In genomic region chr3:48082580-48083187, GRCh38 we compare ENCODE assay signal across 17 cellular contexts.
DNase-seq lines count a peak whose midpoint lies in the region; ATAC-seq, FAIRE-seq and TF ChIP-seq lines count a peak whose summit lies in the region.
"Had no signal": no experiment of that assay in that cellular context is flagged by ENCODE, and none has a peak within 500 bp of the region (broad histone marks: within the 10 kb centered on the region; RNA-seq: fewer than 3 reads in every experiment).

No MANE protein-coding gene starts in this region.

- H3K27ac Mint-ChIP-seq in HFFc6 = peak overlapping the region; percentile 18; the same call in 1 of the 2 replicates

- POLR2A ChIA-PET in GM12878 (lab: Charles Lee) = no interaction called here

- peaks cover 81% of the 10 kb centered on the region for H3K79me2 ChIP-seq in GM12878 (ENCODE audit: control insufficient read depth, insufficient read depth, low read length)
- peaks cover 92% of the 10 kb centered on the region for H3K79me2 ChIP-seq in MM.1S (ENCODE audit: low read length)

- in situ Hi-C loops in GM12878 (cut with MboI) = no loop called here

- peaks cover 6% of the 10 kb centered on the region; the same call in 1 of the 2 replicates for H3K4me1 ChIP-seq in GM12878 (ENCODE audit: control insufficient read depth, insufficient read depth, low read length)
- H3K4me1 ChIP-seq in liver (ENCODE audit: control insufficient read depth in 4 of 4, insufficient read depth in 4 of 4, low read length in 3 of 4) = peaks cover 7 to 15% (median 15%) of the 10 kb centered on the region in 4 donors
- peaks cover 2 to 9% of the 10 kb centered on the region in 2 donors for H3K4me1 ChIP-seq in small intestine (ENCODE audit: control insufficient read depth in 2 of 2, insufficient read depth in 1 of 2, low read depth in 1 of 2, low read length in 1 of 2)
- peaks cover 7% of the 10 kb centered on the region for H3K4me1 ChIP-seq in MM.1S (ENCODE audit: low read length)

- DNase-seq in HFFc6 (no peak), GM12878 (ENCODE audit: low read depth, low spot score) (no peak), small intestine (peak; percentile 17), MM.1S (no peak)
- no peak for DNase-seq in stimulated activated CD4-positive, alpha-beta T cell treated with anti-CD3 and anti-CD28 coated beads, Interleukin-15, amount 100 ng/mL, for 24 hours
- DNase-seq: GF-D8; H7; NCI-H187; NCI-H446; NK-92 treated with Interleukin-12 subunit alpha and Interleukin-12 subunit beta, amount 100 ng/mL, for 24 hours had no signal

- H3K9me3 ChIP-seq in GM12878 (replicated peaks; ENCODE audit: control insufficient read depth, insufficient read depth, low read length) (no peaks in the 10 kb centered on the region), liver (ENCODE audit: control insufficient read depth in 4 of 4, low read length in 3 of 4) (no peaks in the 10 kb centered on the region), small intestine (ENCODE audit: control insufficient read depth, low read depth) (no peaks in the 10 kb centered on the region), MM.1S (replicated peaks; ENCODE audit: insufficient read depth, low read length) (no peaks in the 10 kb centered on the region)

- no peak overlapping the region for H3K9ac ChIP-seq in GM12878 (ENCODE audit: control insufficient read depth, insufficient read depth, low read length)
- no peak overlapping the region for H3K9ac ChIP-seq in liver (ENCODE audit: low read depth in 1 of 2, low read length in 2 of 2)
- no peak overlapping the region for H3K9ac ChIP-seq in MM.1S (ENCODE audit: low read length)

- TF ChIP-seq RAD21 in GM12878 (IDR thresholded peaks at IDR 0.05; ENCODE audit: insufficient read depth, low read depth, low read length) = no peak
- TF ChIP-seq RAD21 in liver (IDR thresholded peaks at IDR 0.05) = peak in 1 of 2 donors; percentile 9

- no peak overlapping the region for H3K4me3 Mint-ChIP-seq in HFFc6

- H4K20me1 ChIP-seq in GM12878 (ENCODE audit: control insufficient read depth, insufficient read depth) (no peaks in the 10 kb centered on the region), MM.1S (ENCODE audit: insufficient read depth, low read length) (peaks cover 14% of the 10 kb centered on the region)

- H3K27ac ChIP-seq in GM12878 (ENCODE audit: control insufficient read depth, insufficient read depth) (no peak overlapping the region), liver (ENCODE audit: low read depth in 1 of 2, low read length in 2 of 2) (peak overlapping the region; percentile 35 to 62), small intestine (ENCODE audit: low read depth in 1 of 2, low read length in 1 of 2) (no peak overlapping the region), MM.1S (ENCODE audit: low read length) (no peak overlapping the region)
- H3K27ac ChIP-seq: C4-2B, RWPE1 had no signal

- H3K27me3 ChIP-seq in GM12878 (replicated peaks in 1 of 2; ENCODE audit: control insufficient read depth in 2 of 2, insufficient read depth in 2 of 2, low read length in 1 of 2) = no peaks in the 10 kb centered on the region
- no peaks in the 10 kb centered on the region for H3K27me3 ChIP-seq in liver (ENCODE audit: control insufficient read depth in 4 of 4, insufficient read depth in 4 of 4, low read length in 3 of 4)
- no peaks in the 10 kb centered on the region for H3K27me3 ChIP-seq in small intestine (ENCODE audit: control insufficient read depth in 2 of 2, insufficient read depth in 2 of 2, low read length in 2 of 2)
- no peaks in the 10 kb centered on the region for H3K27me3 ChIP-seq in MM.1S (replicated peaks; ENCODE audit: insufficient read depth, low read length)

- CTCF ChIA-PET in GM12878 (lab: Yijun Ruan, JAX) = interaction anchor here (0.7 kb wide), 1 partner anchor 103 kb away, joined by 3 read pairs; no protein-coding TSS in a partner anchor

- no peak for ATAC-seq in GM12878
- no peak for ATAC-seq in GM21529 (IDR thresholded peaks at IDR 0.05; ENCODE audit: unreplicated experiment)
- no peak for ATAC-seq in GM19455 (IDR thresholded peaks at IDR 0.05; ENCODE audit: unreplicated experiment)

- H3K4me3 ChIP-seq in GM12878 = no peak overlapping the region
- H3K4me3 ChIP-seq in liver (ENCODE audit: low read depth in 1 of 3, low read length in 3 of 3) = no peak overlapping the region
- H3K4me3 ChIP-seq in small intestine (ENCODE audit: low read depth in 1 of 2, low read length in 2 of 2) = no peak overlapping the region
- no peak overlapping the region for H3K4me3 ChIP-seq in MM.1S (ENCODE audit: low read length)

- H2AFZ ChIP-seq in GM12878 (ENCODE audit: control insufficient read depth, low read depth, low read length) = no peak overlapping the region
- H2AFZ ChIP-seq in MM.1S (ENCODE audit: low read length) = no peak overlapping the region

- no peak for TF ChIP-seq EP300 in GM12878 (IDR thresholded peaks at IDR 0.05; ENCODE audit: borderline replicate concordance in 1 of 2, control insufficient read depth in 1 of 2, low read depth in 2 of 2, low read length in 2 of 2)

- no peak for TF ChIP-seq POLR2A in GM12878 (IDR thresholded peaks at IDR 0.05; ENCODE audit: low read depth, low read length)

- 69% methylated on average over 4 of the region's 4 CpGs for WGBS in GM12878 (ENCODE audit: insufficient coverage, insufficient replicate concordance, low lambda C conversion rate, missing lambda C conversion rate)
- WGBS in liver = 54% methylated on average over 4 of the region's 4 CpGs
- 31 to 63% (median 45%) methylated on average over 4 of the region's 4 CpGs for WGBS in small intestine, 3 donors

- TF ChIP-seq CTCF in HFFc6 (IDR thresholded peaks at IDR 0.05) = no peak
- no peak for TF ChIP-seq CTCF in GM12878 (IDR thresholded peaks at IDR 0.05 in 2 of 3, conservative IDR thresholded peaks at IDR 0.05 in 1 of 3; ENCODE audit: control insufficient read depth in 2 of 3, extremely low read depth in 1 of 3, insufficient read depth in 1 of 3, low read depth in 3 of 3, low read length in 3 of 3)
- no peak for TF ChIP-seq CTCF in liver (IDR thresholded peaks at IDR 0.05; ENCODE audit: low read depth, low read length, missing input control)
- TF ChIP-seq CTCF in MM.1S (IDR thresholded peaks at IDR 0.05; ENCODE audit: low read length) = no peak

- SMC1A ChIA-PET in GM12878 (lab: Charles Lee; ENCODE audit: uncharacterized antibody, unreplicated experiment) = interaction anchor here (1.1 to 2.3 kb wide), 2 partner anchors 58 to 69 kb away, joined by 3 to 7 read pairs; no protein-coding TSS in a partner anchor

- no peaks in the 10 kb centered on the region for H3K27me3 Mint-ChIP-seq in HFFc6 (ENCODE audit: insufficient read depth)
- H3K27me3 Mint-ChIP-seq: IgD-negative memory B cell had no signal

- H3K4me2 ChIP-seq in GM12878 (ENCODE audit: control insufficient read depth, insufficient read depth) (peak overlapping the region; percentile 33; the same call in 1 of the 2 replicates), MM.1S (ENCODE audit: low read depth, low read length) (no peak overlapping the region)

- intact Hi-C loops in GM12878 (cut with micrococcal nuclease; ENCODE audit: unreplicated experiment) = no loop called here

- H3K4me1 Mint-ChIP-seq in HFFc6 (ENCODE audit: low read depth) = peaks cover 58% of the 10 kb centered on the region

- H3K36me3 ChIP-seq in GM12878 (ENCODE audit: control insufficient read depth in 2 of 2, insufficient read depth in 2 of 2, low read length in 1 of 2) = peaks cover 0 to 5% of the 10 kb centered on the region in 2 experiments; a peak in 1 of 4 replicates
- peaks cover 0 to 2% (median under 1%) of the 10 kb centered on the region in 4 donors for H3K36me3 ChIP-seq in liver (ENCODE audit: control insufficient read depth in 4 of 4, insufficient read depth in 3 of 4, low read depth in 1 of 4, low read length in 3 of 4)
- no peaks in the 10 kb centered on the region for H3K36me3 ChIP-seq in small intestine (ENCODE audit: control insufficient read depth in 2 of 2, insufficient read depth in 2 of 2, low read length in 2 of 2)
- H3K36me3 ChIP-seq in MM.1S (replicated peaks; ENCODE audit: insufficient read depth, low read length) = no peaks in the 10 kb centered on the region; the same call in 1 of the 2 replicates

- RAD21 ChIA-PET in GM12878 (lab: Charles Lee; ENCODE audit: unreplicated experiment) = no interaction called here

- no peaks in the 10 kb centered on the region for H3K9me3 Mint-ChIP-seq in HFFc6
- H3K9me3 Mint-ChIP-seq: IgD-negative memory B cell had no signal

- FAIRE-seq in GM12878 (lab: Jason Lieb, UNC) = no peak
- no peak for FAIRE-seq in small intestine (lab: Jason Lieb, UNC)
- FAIRE-seq: GM12892 had no signal

- BruUV-seq in GM12878 (replicated peaks; lab: Mats Ljungman, UMichigan) = no TSS peak

- H3K9me2 ChIP-seq in MM.1S (replicated peaks; ENCODE audit: insufficient read depth, low read length) = no peaks in the 10 kb centered on the region

- peaks cover 6% of the 10 kb centered on the region for H3F3A ChIP-seq in MM.1S (ENCODE audit: insufficient read depth, low read length)

- H3K36me3 Mint-ChIP-seq in HFFc6 (ENCODE audit: low read depth) = peaks cover 29% of the 10 kb centered on the region

TF ChIP-seq in GM12878, 131 proteins besides CTCF, POLR2A, EP300 and RAD21 (continues in another document):
- TF ChIP-seq IKZF2 (IDR thresholded peaks at IDR 0.05) (no peak), JUND (IDR thresholded peaks at IDR 0.05; ENCODE audit: low read depth, low read length) (no peak), MTA3 (IDR thresholded peaks at IDR 0.05; ENCODE audit: borderline replicate concordance, low read length) (no peak), RB1 (IDR thresholded peaks at IDR 0.05; ENCODE audit: borderline replicate concordance) (no peak)

TF ChIP-seq in liver, 16 proteins besides CTCF, POLR2A, EP300 and RAD21 (continues in another document):
- no peak for TF ChIP-seq TAF1 (conservative IDR thresholded peaks at IDR 0.05)
- TF ChIP-seq GABPA (IDR thresholded peaks at IDR 0.05 in 1 of 2, conservative IDR thresholded peaks at IDR 0.05 in 1 of 2) = no peak
- TF ChIP-seq FOXA2 (IDR thresholded peaks at IDR 0.05) = no peak
- TF ChIP-seq, protein P1, sequence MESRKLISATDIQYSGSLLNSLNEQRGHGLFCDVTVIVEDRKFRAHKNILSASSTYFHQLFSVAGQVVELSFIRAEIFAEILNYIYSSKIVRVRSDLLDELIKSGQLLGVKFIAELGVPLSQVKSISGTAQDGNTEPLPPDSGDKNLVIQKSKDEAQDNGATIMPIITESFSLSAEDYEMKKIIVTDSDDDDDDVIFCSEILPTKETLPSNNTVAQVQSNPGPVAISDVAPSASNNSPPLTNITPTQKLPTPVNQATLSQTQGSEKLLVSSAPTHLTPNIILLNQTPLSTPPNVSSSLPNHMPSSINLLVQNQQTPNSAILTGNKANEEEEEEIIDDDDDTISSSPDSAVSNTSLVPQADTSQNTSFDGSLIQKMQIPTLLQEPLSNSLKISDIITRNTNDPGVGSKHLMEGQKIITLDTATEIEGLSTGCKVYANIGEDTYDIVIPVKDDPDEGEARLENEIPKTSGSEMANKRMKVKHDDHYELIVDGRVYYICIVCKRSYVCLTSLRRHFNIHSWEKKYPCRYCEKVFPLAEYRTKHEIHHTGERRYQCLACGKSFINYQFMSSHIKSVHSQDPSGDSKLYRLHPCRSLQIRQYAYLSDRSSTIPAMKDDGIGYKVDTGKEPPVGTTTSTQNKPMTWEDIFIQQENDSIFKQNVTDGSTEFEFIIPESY (IDR thresholded peaks at IDR 0.05) = no peak
- TF ChIP-seq HNF4A (conservative IDR thresholded peaks at IDR 0.05) = peak in 1 of 2 donors; percentile 24
- TF ChIP-seq JUND (IDR thresholded peaks at IDR 0.05) = no peak
- no peak for TF ChIP-seq EGR1 (IDR thresholded peaks at IDR 0.05; ENCODE audit: low read depth in 2 of 2)
- no peak for TF ChIP-seq NR2F2 (IDR thresholded peaks at IDR 0.05)

Comparison
In these comparisons a context has a peak if more than half of its experiments do, and no peak if none do; other contexts are left out.
1. H3K27ac ChIP-seq: peak in liver (2 of 2); none in GM12878 (single experiment), small intestine (0 of 2) and MM.1S (single experiment).